Comparison of ENCODE assay signal across 1 cellular context in the genomic region with DNA sequence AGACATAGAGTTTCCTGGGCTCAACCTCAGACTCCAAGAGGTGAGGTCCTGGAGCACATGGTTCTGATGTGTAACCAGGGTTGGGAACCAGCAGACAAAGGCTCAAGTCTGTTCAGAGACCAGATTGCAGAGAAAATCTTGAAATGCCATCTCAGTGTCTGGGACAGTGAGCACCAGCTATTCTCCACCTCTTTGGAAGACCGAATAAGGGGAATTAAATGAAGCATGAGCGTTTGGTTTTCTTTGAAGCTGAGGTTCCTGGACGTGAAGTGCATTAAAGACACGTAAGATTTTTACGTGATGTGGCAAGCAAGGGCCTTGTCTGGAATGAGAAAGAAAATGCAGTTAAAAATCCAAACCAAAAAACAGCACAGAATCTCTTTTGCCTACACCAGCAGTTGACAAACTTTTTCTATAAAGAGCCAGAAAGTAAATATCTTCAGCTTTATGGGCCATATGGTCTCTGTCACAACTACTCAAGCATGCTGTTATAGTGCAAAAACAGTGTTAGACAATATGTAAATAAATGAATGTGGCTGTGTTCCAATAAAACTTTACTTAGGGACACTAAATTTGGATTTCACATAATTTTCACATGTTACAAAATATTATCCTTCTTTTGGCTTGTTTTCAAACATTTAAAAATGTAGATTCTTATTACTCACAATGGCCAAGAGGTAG.
TF ChIP-seq lines count a peak whose summit lies in the region.

No MANE protein-coding gene starts in this region.

TF ChIP-seq in endothelial cell of umbilical vein, 7 proteins besides CTCF, POLR2A, EP300 and RAD21:
- TF ChIP-seq EZH2 (IDR thresholded peaks at IDR 0.05; ENCODE audit: borderline replicate concordance, low read depth, low read length, severe bottlenecking) (no peak), JUN (IDR thresholded peaks at IDR 0.05; ENCODE audit: borderline replicate concordance, insufficient read depth, insufficient read length, low read depth) (no peak), MYC (IDR thresholded peaks at IDR 0.05; ENCODE audit: low read depth, low read length) (no peak), GATA2 (IDR thresholded peaks at IDR 0.05; ENCODE audit: insufficient read depth, insufficient read length, low read depth, low read length) (no peak), FOS (IDR thresholded peaks at IDR 0.05; ENCODE audit: borderline replicate concordance, insufficient read depth, low read length) (no peak), POLR2AphosphoS5 (IDR thresholded peaks at IDR 0.05; ENCODE audit: insufficient read depth, low read depth, low read length) (no peak)
- TF ChIP-seq, protein P1, sequence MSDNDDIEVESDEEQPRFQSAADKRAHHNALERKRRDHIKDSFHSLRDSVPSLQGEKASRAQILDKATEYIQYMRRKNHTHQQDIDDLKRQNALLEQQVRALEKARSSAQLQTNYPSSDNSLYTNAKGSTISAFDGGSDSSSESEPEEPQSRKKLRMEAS (IDR thresholded peaks at IDR 0.05; ENCODE audit: insufficient read depth, insufficient read length): no peak
